Comparison of ENCODE assay signal across 23 cellular contexts in the genomic region with DNA sequence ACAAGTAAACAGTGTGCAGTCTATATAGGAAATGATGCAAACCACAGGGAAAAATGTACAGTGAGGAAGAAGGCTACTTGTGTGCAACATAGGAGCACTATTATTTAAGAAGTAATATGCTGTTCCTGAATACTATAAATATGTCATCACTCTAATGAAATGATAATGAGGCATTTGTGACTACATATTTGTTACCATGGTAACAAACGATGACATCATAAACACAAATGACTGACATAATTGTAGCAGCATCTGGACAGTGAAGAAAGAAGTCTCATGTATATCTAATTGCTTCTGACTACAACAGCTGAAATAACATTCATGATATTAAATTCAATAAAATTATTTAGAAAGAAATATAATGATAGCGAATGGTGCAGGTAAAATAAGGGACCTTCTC.
"Had no signal": no experiment of that assay in that cellular context is flagged by ENCODE, and none has a peak within 500 bp of the region (broad histone marks: within the 10 kb centered on the region; RNA-seq: fewer than 3 reads in every experiment).

No MANE protein-coding gene starts in this region.

- DNase-seq: activated CD4-positive, alpha-beta T cell treated with anti-CD3 and anti-CD28 coated beads for 36 hours; activated CD4-positive, CD25-positive, alpha-beta regulatory T cell; activated naive CD4-positive, alpha-beta T cell; activated T-cell treated with anti-CD3 and anti-CD28 coated beads for 4 hours; activated T-cell treated with anti-CD3 and anti-CD28 coated beads, Interleukin-2, amount 50 U/mL, for 72 hours; anterior cingulate cortex; body of pancreas; dorsolateral prefrontal cortex; effector memory CD8-positive, alpha-beta T cell; kidney glomerular epithelial cell; left lung; lower lobe of right lung; mucosa of descending colon; ovary; stimulated activated CD4-positive, alpha-beta T cell treated with anti-CD3 and anti-CD28 coated beads, Interleukin-12 subunit alpha, Interleukin-12 subunit beta, amount 100 ng/mL, for 4 hours; stimulated activated CD4-positive, alpha-beta T cell treated with anti-CD3 and anti-CD28 coated beads, Interleukin-4, amount 100 ng/mL, for 1 hour; uterus had no signal

- ATAC-seq: activated CD4-positive, alpha-beta T cell treated with anti-CD3 and anti-CD28 coated beads for 36 hours; activated naive CD4-positive, alpha-beta T cell treated with anti-CD3 and anti-CD28 coated beads, Interleukin-2, amount 50 U/mL, for 72 hours; activated T-cell treated with anti-CD3 and anti-CD28 coated beads, Interleukin-2, amount 50 U/mL, for 72 hours; body of pancreas; effector memory CD8-positive, alpha-beta T cell; left lung; lower lobe of right lung; mucosa of descending colon; natural killer cell treated with Interleukin-12 subunit alpha and Interleukin-12 subunit beta and Interleukin-15 and Interleukin-18, amount 100 ng/mL, for 72 hours; sciatic nerve had no signal

- H3K4me3 ChIP-seq: body of pancreas, cardiac muscle cell, coronary artery, dorsolateral prefrontal cortex, left lung, lower lobe of right lung, mucosa of descending colon, ovary, skin epidermis, uterus had no signal
